In the genomic region with DNA sequence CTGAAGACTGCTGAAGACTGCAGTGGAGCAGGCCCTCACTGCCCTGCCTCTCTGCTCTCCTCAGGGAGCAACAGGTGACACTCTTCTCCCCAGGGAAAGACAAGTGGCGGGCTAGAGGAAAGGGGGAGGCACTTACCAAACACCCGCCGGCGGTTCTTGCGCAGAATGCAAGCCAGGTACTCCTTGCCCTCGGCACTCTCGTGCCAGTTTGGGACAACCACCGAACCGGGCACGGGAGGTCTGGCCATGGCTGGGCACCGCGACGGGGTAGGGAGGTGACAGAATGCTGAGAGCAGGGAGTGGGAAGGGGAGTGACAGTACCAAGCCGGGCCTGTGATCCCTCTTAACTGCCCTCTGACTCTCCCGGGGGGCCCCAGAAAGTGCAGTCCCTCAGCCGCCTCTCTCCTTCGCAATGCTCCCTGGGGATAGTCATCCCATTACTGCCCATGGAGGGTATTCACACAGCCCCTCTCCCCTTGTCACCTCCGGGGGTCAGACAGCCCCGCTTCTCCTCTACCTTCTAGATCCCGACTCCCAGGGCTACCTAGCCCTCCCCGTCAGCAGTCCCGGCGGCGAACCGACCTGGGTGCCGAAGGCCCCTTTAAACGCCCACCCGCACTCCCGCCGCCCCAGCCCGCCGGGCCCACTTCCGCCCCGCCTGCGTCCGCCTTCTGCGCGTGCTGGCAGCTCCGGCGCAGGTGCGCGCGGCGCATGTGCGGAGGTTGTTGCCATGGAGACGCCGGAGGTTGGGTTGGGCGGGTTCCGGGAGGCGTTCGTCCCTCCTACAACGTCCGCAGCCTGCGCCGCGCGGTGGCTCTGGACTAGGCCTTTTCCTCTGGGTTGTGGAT, we compare ENCODE assay signal across 8 cellular contexts. TPM values are rescaled to one million over a fixed set of nuclear protein-coding genes. Genes with fewer than 3 reads are reported as not detected.
A peak's percentile ranks its signal among the peaks of the same experiment; 100 is the strongest.
DNase-seq lines count a peak whose midpoint lies in the region; ATAC-seq, FAIRE-seq and TF ChIP-seq lines count a peak whose summit lies in the region.

A gene with protein sequence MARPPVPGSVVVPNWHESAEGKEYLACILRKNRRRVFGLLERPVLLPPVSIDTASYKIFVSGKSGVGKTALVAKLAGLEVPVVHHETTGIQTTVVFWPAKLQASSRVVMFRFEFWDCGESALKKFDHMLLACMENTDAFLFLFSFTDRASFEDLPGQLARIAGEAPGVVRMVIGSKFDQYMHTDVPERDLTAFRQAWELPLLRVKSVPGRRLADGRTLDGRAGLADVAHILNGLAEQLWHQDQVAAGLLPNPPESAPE (minus strand): TSS at position 689 of the 848 bp plus-strand sequence. CDS start 441 bp downstream, at position 248.

- H3K27ac ChIP-seq in KOPT-K1 (ENCODE audit: low read depth, low read length, poor library complexity, severe bottlenecking) (peak within 1 kb of the TSS; percentile 63), fibroblast of lung (ENCODE audit: insufficient read depth, low read length) (peak within 1 kb of the TSS; percentile 77)

- no peaks in the 10 kb centered on the region for H4K20me1 ChIP-seq in fibroblast of lung (ENCODE audit: control insufficient read depth, extremely low read depth, insufficient read depth, low read length)

- H3K9me3 ChIP-seq in KOPT-K1 (ENCODE audit: insufficient read depth, low read length, poor library complexity, severe bottlenecking) (no peaks in the 10 kb centered on the region), fibroblast of lung (ENCODE audit: control insufficient read depth, insufficient read depth, low read depth, low read length) (no peaks in the 10 kb centered on the region)

- peaks cover 26% of the 10 kb centered on the region for H3K4me1 Mint-ChIP-seq in activated T-helper 1 cell treated with anti-CD3 and anti-CD28 coated beads, Interleukin-12 subunit alpha, Interleukin-12 subunit beta, Interleukin-2, Interleukin-4 antibody, amounts not matched to agents 30 ng/mL and 10 ng/mL and 1 ng/mL, durations not matched to agents 14 hours and 24 hours and 36 hours (ENCODE audit: low read depth)
- H3K4me1 Mint-ChIP-seq in naive thymus-derived CD8-positive, alpha-beta T cell, result peaks cover 9 to 28% (median 20%) of the 10 kb centered on the region in 4 donors

- peak within 1 kb of the TSS; percentile 95 for H3K4me2 ChIP-seq in fibroblast of lung (ENCODE audit: extremely low read depth, insufficient read depth, low read length)

- POLR2A ChIA-PET in naive thymus-derived CD8-positive, alpha-beta T cell (lab: Charles Lee), result interaction anchor here (0.7 to 1.8 kb wide), 5 partner anchors 19 to 157 kb away, joined by 3 to 18 read pairs (median 3); no protein-coding TSS in a partner anchor

- peak within 1 kb of the TSS; percentile 50 to 66 (median 56) for H3K4me3 ChIP-seq in fibroblast of lung (replicated peaks in 1 of 4; ENCODE audit: control extremely low read depth in 1 of 4, insufficient read depth in 1 of 4, low read depth in 3 of 4, low read length in 4 of 4)

- H3K36me3 Mint-ChIP-seq in activated T-helper 1 cell treated with anti-CD3 and anti-CD28 coated beads, Interleukin-12 subunit alpha, Interleukin-12 subunit beta, Interleukin-2, Interleukin-4 antibody, amounts not matched to agents 30 ng/mL and 10 ng/mL and 1 ng/mL, durations not matched to agents 14 hours and 24 hours and 36 hours (ENCODE audit: low read depth), result no peaks in the 10 kb centered on the region
- peaks cover 0 to 3% (median 0%) of the 10 kb centered on the region in 3 donors for H3K36me3 Mint-ChIP-seq in naive thymus-derived CD8-positive, alpha-beta T cell

- no peaks in the 10 kb centered on the region for H3K79me2 ChIP-seq in fibroblast of lung (ENCODE audit: control insufficient read depth, insufficient read depth, low read length)

- H3K27ac Mint-ChIP-seq in activated T-helper 1 cell treated with anti-CD3 and anti-CD28 coated beads, Interleukin-12 subunit alpha, Interleukin-12 subunit beta, Interleukin-2, Interleukin-4 antibody, amounts not matched to agents 30 ng/mL and 10 ng/mL and 1 ng/mL, durations not matched to agents 14 hours and 24 hours and 36 hours, result peak within 1 kb of the TSS; percentile 87
- peak within 1 kb of the TSS; percentile 86 to 99 (median 96) for H3K27ac Mint-ChIP-seq in naive thymus-derived CD8-positive, alpha-beta T cell

- intact Hi-C loops in activated T-helper 1 cell treated with anti-CD3 and anti-CD28 coated beads, Interleukin-12 subunit alpha, Interleukin-12 subunit beta, Interleukin-2, Interleukin-4 antibody, amounts not matched to agents 30 ng/mL and 10 ng/mL and 1 ng/mL, durations not matched to agents 14 hours and 24 hours and 36 hours (cut with micrococcal nuclease), result loop anchor here (1.0 to 5.0 kb wide), 8 partner anchors 8 to 619 kb away; a partner anchor contains a TSS

- FAIRE-seq in RCC 7860 (lab: Jason Lieb, UNC), result no peak

- no peaks in the 10 kb centered on the region for H3K9me3 Mint-ChIP-seq in activated T-helper 1 cell treated with anti-CD3 and anti-CD28 coated beads, Interleukin-12 subunit alpha, Interleukin-12 subunit beta, Interleukin-2, Interleukin-4 antibody, amounts not matched to agents 30 ng/mL and 10 ng/mL and 1 ng/mL, durations not matched to agents 14 hours and 24 hours and 36 hours
- H3K9me3 Mint-ChIP-seq in naive thymus-derived CD8-positive, alpha-beta T cell, result no peaks in the 10 kb centered on the region

- H3K27me3 Mint-ChIP-seq in activated T-helper 1 cell treated with anti-CD3 and anti-CD28 coated beads, Interleukin-12 subunit alpha, Interleukin-12 subunit beta, Interleukin-2, Interleukin-4 antibody, amounts not matched to agents 30 ng/mL and 10 ng/mL and 1 ng/mL, durations not matched to agents 14 hours and 24 hours and 36 hours (ENCODE audit: insufficient read depth), result no peaks in the 10 kb centered on the region
- no peaks in the 10 kb centered on the region for H3K27me3 Mint-ChIP-seq in naive thymus-derived CD8-positive, alpha-beta T cell

- peak; percentile 65 for ATAC-seq in GM21786 (IDR thresholded peaks at IDR 0.05; ENCODE audit: unreplicated experiment)
- peak; percentile 79 to 83 for ATAC-seq in naive thymus-derived CD8-positive, alpha-beta T cell

- DNase-seq in DMS53 (lab: John Stamatoyannopoulos, UW) (peak; percentile 99), RCC 7860 (ENCODE audit: low spot score) (peak; percentile 84), fibroblast of lung (ENCODE audit: low read depth in 2 of 2) (peak; percentile 87 to 90)
- DNase-seq in activated T-helper 1 cell treated with anti-CD3 and anti-CD28 coated beads, Interleukin-12 subunit alpha, Interleukin-12 subunit beta, Interleukin-2, Interleukin-4 antibody, amounts not matched to agents 30 ng/mL and 10 ng/mL and 1 ng/mL, durations not matched to agents 14 hours and 24 hours and 36 hours (ENCODE audit: low spot score), result peak; percentile 96
- peak; percentile 92 to 97 (median 95) for DNase-seq in naive thymus-derived CD8-positive, alpha-beta T cell
- peak; percentile 85 to 93 (median 92) for DNase-seq in stimulated activated naive CD4-positive, alpha-beta T cell (lab: John Stamatoyannopoulos, UW)

- no peaks in the 10 kb centered on the region for H3K27me3 ChIP-seq in fibroblast of lung (ENCODE audit: control insufficient read depth, insufficient read depth, low read length)

- no peak for TF ChIP-seq CTCF in fibroblast of lung (conservative IDR thresholded peaks at IDR 0.05 in 1 of 2, IDR thresholded peaks at IDR 0.05 in 1 of 2; ENCODE audit: low read depth in 1 of 2, low read length in 2 of 2)

- H3K4me3 Mint-ChIP-seq in activated T-helper 1 cell treated with anti-CD3 and anti-CD28 coated beads, Interleukin-12 subunit alpha, Interleukin-12 subunit beta, Interleukin-2, Interleukin-4 antibody, amounts not matched to agents 30 ng/mL and 10 ng/mL and 1 ng/mL, durations not matched to agents 14 hours and 24 hours and 36 hours, result peak within 1 kb of the TSS; percentile 83
- H3K4me3 Mint-ChIP-seq in naive thymus-derived CD8-positive, alpha-beta T cell, result peak within 1 kb of the TSS; percentile 90 to 95 (median 92)

- H3K9ac ChIP-seq in fibroblast of lung (ENCODE audit: insufficient read depth, low read length), result peak within 1 kb of the TSS; percentile 68

- no peaks in the 10 kb centered on the region for H3K36me3 ChIP-seq in KOPT-K1 (ENCODE audit: insufficient read depth, low read length)
- H3K36me3 ChIP-seq in fibroblast of lung (ENCODE audit: control insufficient read depth, insufficient read depth, low read length), result no peaks in the 10 kb centered on the region

- H2AFZ ChIP-seq in fibroblast of lung (ENCODE audit: low read length), result peak within 1 kb of the TSS; percentile 80

- peaks cover 9% of the 10 kb centered on the region for H3K4me1 ChIP-seq in fibroblast of lung (ENCODE audit: control insufficient read depth, extremely low read depth, insufficient read depth, low read length)

RNA-seq across cellular contexts. Expression of the gene that starts here (rescaled TPM):
- 3.8 and 4.1 TPM in 2 replicates for total RNA-seq in activated T-helper 1 cell treated with anti-CD3 and anti-CD28 coated beads, Interleukin-12 subunit alpha, Interleukin-12 subunit beta, Interleukin-2, Interleukin-4 antibody, amounts not matched to agents 30 ng/mL and 10 ng/mL and 1 ng/mL, durations not matched to agents 14 hours and 24 hours and 36 hours
- 12.1 and 19.2 TPM in 2 replicates for total RNA-seq in fibroblast of lung
- 2.4 and 4.0 TPM in 2 replicates for polyA plus RNA-seq in fibroblast of lung
- polyA plus RNA-seq in fibroblast of lung (2012), result 5.6 and 5.8 TPM in 2 replicates
- polyA minus RNA-seq in fibroblast of lung (ENCODE audit: low replicate concordance), result 3.4 and 7.7 TPM in 2 replicates
- 1 to 10 TPM; 8.8 to 9.6 TPM for total RNA-seq in naive thymus-derived CD8-positive, alpha-beta T cell
- polyA plus RNA-seq in naive thymus-derived CD8-positive, alpha-beta T cell, result 1 to 10 TPM; 1.7 to 2.9 (median 2.7) TPM

Comparison
In these comparisons a context has a peak if more than half of its experiments do, and no peak if none do; other contexts are left out.
1. Peak in every context shown above with its lines: DNase-seq, ATAC-seq, H3K4me3 ChIP-seq and H3K27ac ChIP-seq.